Comparison of ENCODE assay signal across 21 cellular contexts in the genomic region with DNA sequence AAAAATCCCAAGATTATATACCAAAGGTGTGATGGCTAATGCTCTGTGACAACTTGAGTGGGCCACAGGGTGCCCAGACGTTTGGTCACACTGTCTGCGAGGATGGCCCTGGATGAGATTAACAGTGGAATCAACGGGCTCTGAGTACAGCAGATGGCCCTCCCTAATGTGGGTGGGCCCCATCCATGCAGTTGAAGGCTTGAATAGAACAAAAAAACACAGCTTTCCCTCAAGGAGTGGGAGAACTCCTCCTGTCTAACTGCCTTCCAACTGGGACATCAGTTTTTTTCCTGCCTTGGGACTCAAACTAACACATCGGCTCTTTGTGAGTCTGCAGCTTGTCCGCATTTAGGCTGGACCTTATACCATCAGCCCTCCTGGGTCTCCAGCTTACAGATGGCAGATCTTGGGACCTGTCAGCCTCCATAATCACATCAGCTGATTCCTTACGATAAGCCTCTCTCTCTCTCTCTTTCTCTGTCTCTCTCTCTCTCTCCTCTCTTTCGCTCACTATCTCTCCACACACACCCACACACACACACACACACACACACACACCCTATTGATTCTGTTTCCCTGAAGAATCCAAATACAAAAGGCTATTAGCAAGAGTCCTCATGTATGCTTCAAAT. TPM values are rescaled to one million over a fixed set of nuclear protein-coding genes. Genes with fewer than 3 reads are reported as not detected.
DNase-seq lines count a peak whose midpoint lies in the region; ATAC-seq, FAIRE-seq and TF ChIP-seq lines count a peak whose summit lies in the region.
"Had no signal": no experiment of that assay in that cellular context is flagged by ENCODE, and none has a peak within 500 bp of the region (broad histone marks: within the 10 kb centered on the region; RNA-seq: fewer than 3 reads in every experiment).

No MANE protein-coding gene starts in this region.

- no peak overlapping the region for H2AFZ ChIP-seq in H1 (ENCODE audit: low read length)

- no peak overlapping the region for H2BK5ac ChIP-seq in H1 (ENCODE audit: low read depth, low read length)

- H3K14ac ChIP-seq in H1 (ENCODE audit: insufficient read length), result no peak overlapping the region

- no peak overlapping the region for H2BK20ac ChIP-seq in H1 (ENCODE audit: low read length)

- H2AK5ac ChIP-seq in H1 (ENCODE audit: low read depth, low read length), result peak overlapping the region; percentile 53

- H3K27me3 ChIP-seq in H1 (replicated peaks in 1 of 4; ENCODE audit: control insufficient read depth in 3 of 4, extremely low read depth in 1 of 4, insufficient read depth in 3 of 4, low read length in 3 of 4), result no peaks in the 10 kb centered on the region
- H3K27me3 ChIP-seq in naive thymus-derived CD4-positive, alpha-beta T cell (ENCODE audit: control insufficient read depth in 2 of 2, insufficient read depth in 2 of 2, low read length in 2 of 2), result no peaks in the 10 kb centered on the region
- H3K27me3 ChIP-seq: cardiac muscle cell had no signal

- no peak overlapping the region for H3K18ac ChIP-seq in H1 (ENCODE audit: extremely low read depth, low read length)

- H2BK15ac ChIP-seq in H1 (ENCODE audit: low read length), result 0 out of 2 replicates have a peak overlapping the region, but pooled peaks have one; percentile 72

- no peak overlapping the region for H3K27ac ChIP-seq in H1 (ENCODE audit: low read depth, low read length)
- no peak overlapping the region for H3K27ac ChIP-seq in naive thymus-derived CD4-positive, alpha-beta T cell (ENCODE audit: low read depth, low read length)
- H3K27ac ChIP-seq: cardiac muscle cell had no signal

- TF ChIP-seq RAD21 in H1 (IDR thresholded peaks at IDR 0.05 in 1 of 2, conservative IDR thresholded peaks at IDR 0.05 in 1 of 2; ENCODE audit: low read depth in 2 of 2, low read length in 2 of 2), result no peak

- 89% methylated on average over 7 of the region's 7 CpGs; no CpG with 5 or more reads in 1 of the 2 experiments for WGBS in H1 (ENCODE audit: extremely low coverage in 1 of 2, insufficient coverage in 1 of 2, insufficient read length in 1 of 2, insufficient replicate concordance in 2 of 2, low coverage in 1 of 2, low lambda C conversion rate in 2 of 2, missing lambda C conversion rate in 1 of 2), 2 experiments

- H3K9me3 Mint-ChIP-seq in naive thymus-derived CD4-positive, alpha-beta T cell, result peaks cover 0 to 11% (median 2%) of the 10 kb centered on the region in 11 donors
- H3K9me3 Mint-ChIP-seq: activated T-helper 1 cell treated with anti-CD3 and anti-CD28 coated beads, Interleukin-12 subunit alpha, Interleukin-12 subunit beta, Interleukin-2, Interleukin-4 antibody, amounts not matched to agents 30 ng/mL and 10 ng/mL and 1 ng/mL, durations not matched to agents 14 hours and 24 hours and 36 hours; memory B cell; natural killer cell had no signal

- H2BK120ac ChIP-seq in H1 (replicated peaks; ENCODE audit: low read depth, low read length), result no peak overlapping the region

- peak overlapping the region; percentile 44 for H4K91ac ChIP-seq in H1 (replicated peaks; ENCODE audit: insufficient read length, low read length)

- POLR2A ChIA-PET in H1 (lab: Charles Lee; ENCODE audit: partially characterized antibody), result interaction anchor here (0.6 kb wide), 1 partner anchor 26 kb away, joined by 3 read pairs; no protein-coding TSS in a partner anchor
- POLR2A ChIA-PET in naive thymus-derived CD4-positive, alpha-beta T cell (lab: Charles Lee), result no interaction called here

- peaks cover 10% of the 10 kb centered on the region for H3K79me1 ChIP-seq in H1 (ENCODE audit: low read depth, low read length)

- no peak for TF ChIP-seq POLR2A in H1 (IDR thresholded peaks at IDR 0.05; ENCODE audit: control extremely low read depth in 1 of 2, low read depth in 2 of 2, low read length in 2 of 2)

- no peak overlapping the region; a peak in 1 of 7 replicates for H3K9ac ChIP-seq in H1 (replicated peaks in 1 of 4; ENCODE audit: extremely low read depth in 1 of 4, low read depth in 3 of 4, low read length in 3 of 4)

- no peak for FAIRE-seq in H1 (lab: Jason Lieb, UNC)
- FAIRE-seq: keratinocyte had no signal

- peaks cover 0 to 2% of the 10 kb centered on the region in 2 experiments; a peak in 1 of 4 replicates for H3K9me3 ChIP-seq in H1 (ENCODE audit: insufficient read depth in 2 of 2, low read depth in 1 of 2, low read length in 1 of 2)
- no peaks in the 10 kb centered on the region for H3K9me3 ChIP-seq in naive thymus-derived CD4-positive, alpha-beta T cell (ENCODE audit: control insufficient read depth in 2 of 3, low read length in 3 of 3)

- ATAC-seq in GM18868 (IDR thresholded peaks at IDR 0.05; ENCODE audit: unreplicated experiment), result no peak
- no peak for ATAC-seq in naive thymus-derived CD4-positive, alpha-beta T cell
- ATAC-seq: natural killer cell; Right ventricle myocardium inferior; stimulated activated naive CD8-positive, alpha-beta T cell treated with anti-CD3 and anti-CD28 coated beads, Interleukin-15, amount 100 ng/mL, for 72 hours; T-helper 17 cell had no signal

- H3K27me3 Mint-ChIP-seq in naive thymus-derived CD4-positive, alpha-beta T cell, result peaks cover 0 to 7% (median 2%) of the 10 kb centered on the region in 5 donors

- TF ChIP-seq CTCF in H1 (IDR thresholded peaks at IDR 0.05; ENCODE audit: control extremely low read depth in 1 of 3, insufficient read depth in 1 of 3, low read depth in 1 of 3, low read length in 3 of 3), result no peak

- H3K4me1 Mint-ChIP-seq in naive thymus-derived CD4-positive, alpha-beta T cell, result peaks cover 0 to 14% (median 5%) of the 10 kb centered on the region in 7 donors
- H3K4me1 Mint-ChIP-seq: memory B cell had no signal

- H3K27ac Mint-ChIP-seq in naive thymus-derived CD4-positive, alpha-beta T cell, result no peak overlapping the region
- H3K27ac Mint-ChIP-seq: activated T-helper 1 cell treated with anti-CD3 and anti-CD28 coated beads, Interleukin-12 subunit alpha, Interleukin-12 subunit beta, Interleukin-2, Interleukin-4 antibody, amounts not matched to agents 30 ng/mL and 10 ng/mL and 1 ng/mL, durations not matched to agents 14 hours and 24 hours and 36 hours; memory B cell; natural killer cell; stimulated activated naive CD8-positive, alpha-beta T cell treated with anti-CD3 and anti-CD28 coated beads, Interleukin-15, amount 100 ng/mL, for 72 hours; T-helper 17 cell had no signal

- TF ChIP-seq EP300 in H1 (IDR thresholded peaks at IDR 0.05; ENCODE audit: borderline replicate concordance in 1 of 2, low read depth in 2 of 2, low read length in 2 of 2), result no peak

- H3K36me3 Mint-ChIP-seq in naive thymus-derived CD4-positive, alpha-beta T cell, result peaks cover 0 to 16% (median 10%) of the 10 kb centered on the region in 5 donors
- H3K36me3 Mint-ChIP-seq: natural killer cell had no signal

- H3K56ac ChIP-seq in H1 (replicated peaks; ENCODE audit: insufficient read length, low read depth, low read length), result no peak overlapping the region

- peak; percentile 23 for DNase-seq in NCI-H2107 treated with DMSO at 0.1 percent for 48 hours (lab: John Stamatoyannopoulos, UW; ENCODE audit: unreplicated experiment)
- no peak for DNase-seq in NCI-H2107 (lab: John Stamatoyannopoulos, UW)
- DNase-seq in NCI-H2227 treated with DMSO at 0.1 percent for 48 hours (lab: John Stamatoyannopoulos, UW), result peak; percentile 23
- peak in 1 of 2 experiments; percentile 29 for DNase-seq in H1 (ENCODE audit: low read depth in 1 of 2, low spot score in 2 of 2)
- DNase-seq in retina, result peak; percentile 70
- no peak for DNase-seq in stimulated activated CD4-positive, alpha-beta T cell treated with anti-CD3 and anti-CD28 coated beads, Interleukin-1b, Interleukin-23, amount 100 ng/mL, for 48 hours
- DNase-seq in naive thymus-derived CD4-positive, alpha-beta T cell, result no peak
- DNase-seq: activated CD4-positive, CD25-positive, alpha-beta regulatory T cell; DND-41; effector CD8-positive, alpha-beta T cell; Karpas-422; natural killer cell; NCI-H1436 treated with DMSO at 0.1 percent for 48 hours; stimulated activated naive CD8-positive, alpha-beta T cell treated with anti-CD3 and anti-CD28 coated beads, Interleukin-15, amount 100 ng/mL, for 72 hours; T-helper 17 cell had no signal

- H3K4me3 Mint-ChIP-seq in naive thymus-derived CD4-positive, alpha-beta T cell, result no peak overlapping the region
- H3K4me3 Mint-ChIP-seq: activated T-helper 1 cell treated with anti-CD3 and anti-CD28 coated beads, Interleukin-12 subunit alpha, Interleukin-12 subunit beta, Interleukin-2, Interleukin-4 antibody, amounts not matched to agents 30 ng/mL and 10 ng/mL and 1 ng/mL, durations not matched to agents 14 hours and 24 hours and 36 hours; memory B cell; natural killer cell; stimulated activated naive CD8-positive, alpha-beta T cell treated with anti-CD3 and anti-CD28 coated beads, Interleukin-15, amount 100 ng/mL, for 72 hours; T-helper 17 cell had no signal

- intact Hi-C loops in naive thymus-derived CD4-positive, alpha-beta T cell (cut with micrococcal nuclease), result no loop called here

- peaks cover 0 to 19% of the 10 kb centered on the region in 2 experiments; a peak in 1 of 4 replicates for H3K79me2 ChIP-seq in H1 (ENCODE audit: control insufficient read depth in 1 of 2, insufficient read depth in 2 of 2, low read length in 2 of 2)

- H3K4ac ChIP-seq in H1 (replicated peaks; ENCODE audit: insufficient read length, low read depth, low read length), result no peak overlapping the region

- CTCF ChIA-PET in H1 (lab: Charles Lee; ENCODE audit: partially characterized antibody), result interaction anchor here (0.6 to 1.7 kb wide), 9 partner anchors 10 to 543 kb away, joined by 3 to 7 read pairs (median 4); partner anchors contain the start of gene FAM174B
- CTCF ChIA-PET in naive thymus-derived CD4-positive, alpha-beta T cell (lab: Charles Lee), result no interaction called here

- 0 out of 2 replicates have a peak, but pooled peaks cover 2% of the 10 kb centered on the region for H3K23me2 ChIP-seq in H1 (ENCODE audit: low read depth, low read length)

- H4K20me1 ChIP-seq in H1 (replicated peaks in 1 of 2; ENCODE audit: control insufficient read depth in 1 of 2, insufficient read depth in 2 of 2, low read length in 2 of 2), result no peaks in the 10 kb centered on the region

- H3K23ac ChIP-seq in H1 (ENCODE audit: insufficient read length), result no peak overlapping the region

- no peak overlapping the region for H4K8ac ChIP-seq in H1 (ENCODE audit: extremely low read depth, insufficient read depth, low read length)

- peaks cover 0 to 9% (median 6%) of the 10 kb centered on the region in 4 experiments; a peak in 4 of 7 replicates for H3K4me1 ChIP-seq in H1 (replicated peaks in 1 of 4; ENCODE audit: control insufficient read depth in 3 of 4, insufficient read depth in 4 of 4, low read length in 3 of 4)
- no peaks in the 10 kb centered on the region for H3K4me1 ChIP-seq in naive thymus-derived CD4-positive, alpha-beta T cell (ENCODE audit: control insufficient read depth in 2 of 2, insufficient read depth in 2 of 2, low read length in 2 of 2)

- no peak overlapping the region for H3K4me2 ChIP-seq in H1 (ENCODE audit: insufficient read depth in 1 of 2, low read depth in 2 of 2, low read length in 2 of 2)

- H3K4me3 ChIP-seq in H1 (ENCODE audit: extremely low read depth in 1 of 4, insufficient read depth in 2 of 4, low read depth in 3 of 4, low read length in 4 of 4), result no peak overlapping the region
- no peak overlapping the region for H3K4me3 ChIP-seq in naive thymus-derived CD4-positive, alpha-beta T cell (ENCODE audit: low read length)
- H3K4me3 ChIP-seq: cardiac muscle cell had no signal

- no peak overlapping the region for H4K5ac ChIP-seq in H1 (ENCODE audit: insufficient read length, low read depth, low read length)

- H3K36me3 ChIP-seq in H1 (ENCODE audit: control insufficient read depth in 2 of 4, insufficient read depth in 4 of 4, low read length in 3 of 4), result peaks cover 0 to 3% (median 0%) of the 10 kb centered on the region in 4 experiments; a peak in 1 of 8 replicates
- H3K36me3 ChIP-seq in naive thymus-derived CD4-positive, alpha-beta T cell (ENCODE audit: control insufficient read depth in 2 of 3, insufficient read depth in 3 of 3, low read length in 3 of 3), result no peaks in the 10 kb centered on the region

- H2BK12ac ChIP-seq in H1 (ENCODE audit: low read depth, low read length), result 0 out of 2 replicates have a peak overlapping the region, but pooled peaks have one; percentile 39

RNA-seq across cellular contexts. Expression of gene FAM174B, which starts 20.8 kb away (rescaled TPM):
- 35.2 and 35.3 TPM in 2 replicates for total RNA-seq in H1 (2021; fragmentation: NEBNext Ultra II Directional; extraction: Animal tissue kit (Norgen Biotek cat#: 25700))
- 9.3 and 10.1 TPM in 2 replicates for polyA plus RNA-seq in H1 (2011; rRNA removed)
- polyA plus RNA-seq in H1 (2011; cell fraction: cytosol; rRNA removed), result 9.7 TPM
- polyA plus RNA-seq in H1 (2011; cell fraction: nucleus; rRNA removed), result 13.4 TPM
- polyA plus RNA-seq in H1 (2012, experiment 1 of 2), result 21.5 to 31.3 TPM (median 28.3 TPM) in 4 replicates
- 15.9 TPM for polyA plus RNA-seq in H1 (2012, experiment 2 of 2)
- polyA plus RNA-seq in H1 (2013, experiment 1 of 2), result 20.3 TPM
- 27.1 TPM for polyA plus RNA-seq in H1 (2013, experiment 2 of 2)
- 24.5 and 32.5 TPM in 2 replicates for polyA minus RNA-seq in H1 (2011; rRNA and poly(A)+ RNA removed)
- polyA minus RNA-seq in H1 (2011; cell fraction: cytosol; rRNA and poly(A)+ RNA removed), result 16.4 TPM
- polyA minus RNA-seq in H1 (2011; cell fraction: nucleus; rRNA and poly(A)+ RNA removed), result 13.8 TPM
- 10 to 100 TPM in 2 of 5 experiments, 1 to 10 TPM in 3; 5.2 to 15.9 (median 6.7) TPM for total RNA-seq in naive thymus-derived CD4-positive, alpha-beta T cell
- 1 to 10 TPM; 3.5 to 7.1 TPM for polyA plus RNA-seq in naive thymus-derived CD4-positive, alpha-beta T cell

Comparison
In these comparisons a context has a peak if more than half of its experiments do, and no peak if none do; other contexts are left out.
1. DNase-seq: peak in NCI-H2107 treated with DMSO at 0.1 percent for 48 hours (single experiment), NCI-H2227 treated with DMSO at 0.1 percent for 48 hours (single experiment) and retina (single experiment); none in NCI-H2107 (single experiment), stimulated activated CD4-positive, alpha-beta T cell treated with anti-CD3 and anti-CD28 coated beads, Interleukin-1b, Interleukin-23, amount 100 ng/mL, for 48 hours (single experiment) and naive thymus-derived CD4-positive, alpha-beta T cell (0 of 9).